ENCODE assay signal across 27 cellular contexts in genomic region chr3:50539887-50540286, GRCh38. TPM values are rescaled to one million over a fixed set of nuclear protein-coding genes. Genes with fewer than 3 reads are reported as not detected.
"Had no signal": no experiment of that assay in that cellular context is flagged by ENCODE, and none has a peak within 500 bp of the region (broad histone marks: within the 10 kb centered on the region; RNA-seq: fewer than 3 reads in every experiment).

No MANE protein-coding gene starts in this region.

- FAIRE-seq: astrocyte, RCC 7860, TTC549 had no signal

- H3K36me3 ChIP-seq: cardiac muscle cell had no signal

- H3K27me3 Mint-ChIP-seq: activated naive CD8-positive, alpha-beta T cell had no signal

- ATAC-seq: activated T-cell treated with anti-CD3 and anti-CD28 coated beads, Interleukin-2, amount 50 U/mL, for 4 hours; PC-3 had no signal

- H3K27ac ChIP-seq: cardiac muscle cell had no signal

- H3K36me3 Mint-ChIP-seq: activated CD4-positive, alpha-beta memory T cell treated with anti-CD3 and anti-CD28 coated beads for 36 hours; activated naive CD8-positive, alpha-beta T cell; brain had no signal

- DNase-seq: activated CD4-positive, alpha-beta memory T cell treated with anti-CD3 and anti-CD28 coated beads for 36 hours; activated CD4-positive, alpha-beta T cell treated with anti-CD3 and anti-CD28 coated beads, Interleukin-2, amount 10 ng/mL, durations not matched to agents 7 days and 5 days; activated CD4-positive, CD25-positive, alpha-beta regulatory T cell; activated CD8-positive, alpha-beta memory T cell treated with anti-CD3 and anti-CD28 coated beads for 24 hours; activated gamma-delta T cell; activated naive CD4-positive, alpha-beta T cell treated with anti-CD3 and anti-CD28 coated beads for 36 hours; activated T-cell treated with anti-CD3 and anti-CD28 coated beads, Interleukin-2, amount 50 U/mL, for 4 hours; amygdala; KG1; NCI-H1092; NCI-H1930; NCI-H2107; NCI-H510A treated with DMSO at 0.1 percent for 48 hours; NCI-H69; NK-92 treated with Interleukin-12 subunit alpha and Interleukin-12 subunit beta, amount 100 ng/mL, for 24 hours; PC-3; SHP77 treated with DMSO at 0.1 percent for 48 hours; T-helper 2 cell; T1000 had no signal

- H3K9me3 Mint-ChIP-seq: activated CD4-positive, alpha-beta memory T cell treated with anti-CD3 and anti-CD28 coated beads for 36 hours; activated CD4-positive, alpha-beta T cell treated with anti-CD3 and anti-CD28 coated beads, Interleukin-2, amount 10 ng/mL, durations not matched to agents 7 days and 5 days; activated naive CD4-positive, alpha-beta T cell treated with anti-CD3 and anti-CD28 coated beads for 36 hours; activated T-cell treated with anti-CD3 and anti-CD28 coated beads, Interleukin-2, amount 50 U/mL, for 4 hours had no signal

- H3K4me3 ChIP-seq: cardiac muscle cell had no signal

- H3K4me1 Mint-ChIP-seq: activated CD4-positive, alpha-beta T cell treated with anti-CD3 and anti-CD28 coated beads, Interleukin-2, amount 10 ng/mL, durations not matched to agents 7 days and 5 days had no signal

- H3K27ac Mint-ChIP-seq: activated CD4-positive, alpha-beta memory T cell treated with anti-CD3 and anti-CD28 coated beads for 36 hours; activated CD4-positive, alpha-beta T cell treated with anti-CD3 and anti-CD28 coated beads, Interleukin-2, amount 10 ng/mL, durations not matched to agents 7 days and 5 days; activated naive CD4-positive, alpha-beta T cell treated with anti-CD3 and anti-CD28 coated beads for 36 hours; activated naive CD8-positive, alpha-beta T cell had no signal

- H3K4me3 Mint-ChIP-seq: activated CD4-positive, alpha-beta memory T cell treated with anti-CD3 and anti-CD28 coated beads for 36 hours; activated CD4-positive, alpha-beta T cell treated with anti-CD3 and anti-CD28 coated beads, Interleukin-2, amount 10 ng/mL, durations not matched to agents 7 days and 5 days; activated naive CD4-positive, alpha-beta T cell treated with anti-CD3 and anti-CD28 coated beads for 36 hours; activated naive CD8-positive, alpha-beta T cell; activated T-cell treated with anti-CD3 and anti-CD28 coated beads, Interleukin-2, amount 50 U/mL, for 4 hours; brain had no signal

RNA-seq across cellular contexts. Expression of gene CACNA2D2, which starts 36.5 kb away (rescaled TPM):
- total RNA-seq: LHCN-M2, M059J had no signal
